Comparison of ENCODE assay signal across 15 cellular contexts in the genomic region with DNA sequence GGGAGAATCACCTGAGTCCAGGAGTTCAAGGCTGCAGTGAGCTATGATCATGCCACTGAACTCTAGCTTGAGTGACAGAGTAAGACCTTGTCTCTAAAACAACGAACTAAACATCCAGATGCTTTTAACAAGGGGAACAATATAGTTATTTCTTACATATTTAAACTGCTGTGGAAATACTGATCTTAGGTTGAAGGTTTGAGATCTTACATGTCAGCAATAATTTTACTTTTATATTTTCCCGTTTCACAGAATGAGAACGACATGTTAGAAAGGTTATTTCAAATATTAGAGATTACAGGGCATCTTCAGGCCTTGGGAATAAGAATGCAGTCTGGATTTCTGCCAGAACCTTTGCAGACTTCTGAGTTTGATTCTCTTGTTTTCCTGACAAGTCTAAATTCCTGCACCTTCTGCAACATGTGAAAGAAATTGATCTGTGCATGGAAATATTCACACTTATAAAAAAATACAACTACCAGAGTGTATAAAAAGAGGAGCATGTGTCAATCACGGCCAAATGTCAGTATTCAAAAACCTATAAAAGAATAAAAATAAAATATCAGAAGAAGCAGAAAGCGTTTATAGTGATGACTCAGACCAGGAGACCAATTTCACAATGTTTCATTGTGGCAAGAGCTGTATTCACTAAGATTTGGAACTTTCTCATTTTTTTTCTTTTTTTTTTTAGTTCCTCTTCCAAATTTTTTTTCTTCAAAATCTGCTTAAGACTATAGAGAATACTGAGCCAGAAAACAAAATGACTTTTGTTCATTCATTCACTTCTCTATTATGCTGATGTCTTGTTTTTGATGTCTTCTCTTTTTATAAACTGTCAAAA. TPM values are rescaled to one million over a fixed set of nuclear protein-coding genes. Genes with fewer than 3 reads are reported as not detected.
A peak's percentile ranks its signal among the peaks of the same experiment; 100 is the strongest.
DNase-seq lines count a peak whose midpoint lies in the region; ATAC-seq, FAIRE-seq and TF ChIP-seq lines count a peak whose summit lies in the region.
"Had no signal": no experiment of that assay in that cellular context is flagged by ENCODE, and none has a peak within 500 bp of the region (broad histone marks: within the 10 kb centered on the region; RNA-seq: fewer than 3 reads in every experiment).

No MANE protein-coding gene starts in this region.

- TF ChIP-seq POLR2A in HepG2 (IDR thresholded peaks at IDR 0.05; ENCODE audit: insufficient read depth in 1 of 2, low read depth in 2 of 2, low read length in 2 of 2): no peak
- no peak for TF ChIP-seq POLR2A in right lobe of liver (IDR thresholded peaks at IDR 0.05)

- in situ Hi-C loops in HepG2 (cut with HindIII; ENCODE audit: extremely low pct_ligation_motif_present, low pct_unique_long_range_greater_than_20kb): no loop called here

- H4K20me1 ChIP-seq in HepG2 (ENCODE audit: insufficient read depth, low read length): no peaks in the 10 kb centered on the region

- no peak for ATAC-seq in HepG2
- no peak for ATAC-seq in right lobe of liver
- ATAC-seq in GM18520 (IDR thresholded peaks at IDR 0.05; ENCODE audit: unreplicated experiment): no peak
- no peak for ATAC-seq in GM21515 (IDR thresholded peaks at IDR 0.05; ENCODE audit: unreplicated experiment)

- H3K36me3 ChIP-seq in HepG2 (replicated peaks in 1 of 2; ENCODE audit: control insufficient read depth in 1 of 2, insufficient read depth in 2 of 2, low read length in 2 of 2) (no peaks in the 10 kb centered on the region), right lobe of liver (no peaks in the 10 kb centered on the region), SJCRH30 (no peaks in the 10 kb centered on the region)
- H3K36me3 ChIP-seq: WERI-Rb-1 had no signal

- no peak overlapping the region for H3K4me2 ChIP-seq in HepG2 (ENCODE audit: low read depth, low read length)

- H2AFZ ChIP-seq in HepG2 (ENCODE audit: low read length): no peak overlapping the region

- H3K79me2 ChIP-seq in HepG2 (ENCODE audit: insufficient read depth, low read length): no peaks in the 10 kb centered on the region

- CTCF ChIA-PET in HepG2 (lab: Yijun Ruan, JAX; ENCODE audit: low intra/inter-chr PET ratio, low total read pairs): no interaction called here

- 19% methylated on average over 5 of the region's 5 CpGs for WGBS in HepG2 (ENCODE audit: low lambda C conversion rate)
- 35% methylated on average over 5 of the region's 5 CpGs for WGBS in right lobe of liver (ENCODE audit: insufficient coverage, low coverage, low lambda C conversion rate, missing lambda C conversion rate)

- H3K4me1 ChIP-seq in HepG2 (ENCODE audit: insufficient read depth, low read length) (peaks cover 23% of the 10 kb centered on the region), right lobe of liver (no peaks in the 10 kb centered on the region), SJCRH30 (peaks cover 5% of the 10 kb centered on the region; the same call in 1 of the 2 replicates)

- H3K27ac ChIP-seq in HepG2 (ENCODE audit: extremely low read length, insufficient read depth, low read length): no peak overlapping the region
- H3K27ac ChIP-seq in right lobe of liver: no peak overlapping the region
- H3K27ac ChIP-seq in SJCRH30: no peak overlapping the region
- H3K27ac ChIP-seq: WERI-Rb-1 had no signal

- H3K9ac ChIP-seq in HepG2 (ENCODE audit: insufficient read depth, low read depth, low read length): no peak overlapping the region

- intact Hi-C loops in HepG2 (cut with micrococcal nuclease; ENCODE audit: unreplicated experiment) (no loop called here), right lobe of liver (cut with DNase I) (no loop called here)

- no peaks in the 10 kb centered on the region for H3K27me3 ChIP-seq in HepG2 (ENCODE audit: control insufficient read depth in 1 of 2, insufficient read depth in 2 of 2, low read length in 2 of 2)
- H3K27me3 ChIP-seq in right lobe of liver: no peaks in the 10 kb centered on the region
- H3K27me3 ChIP-seq in SJCRH30: no peaks in the 10 kb centered on the region

- no peak for TF ChIP-seq CTCF in HepG2 (CRISPR knock-in tag; IDR thresholded peaks at IDR 0.05)
- no peak for TF ChIP-seq CTCF in right lobe of liver (IDR thresholded peaks at IDR 0.05)

- H3K9me3 ChIP-seq in HepG2 (ENCODE audit: low read length) (no peaks in the 10 kb centered on the region), right lobe of liver (no peaks in the 10 kb centered on the region), SJCRH30 (replicated peaks) (no peaks in the 10 kb centered on the region)

- no peak for TF ChIP-seq RAD21 in HepG2 (CRISPR knock-in tag; IDR thresholded peaks at IDR 0.05)

- no peak for DNase-seq in HepG2 (ENCODE audit: low spot score)
- no peak for DNase-seq in right lobe of liver
- DNase-seq in SIG-M5 (lab: John Stamatoyannopoulos, UW): peak; percentile 28
- DNase-seq in fibroblast of peridontal ligament (ENCODE audit: extremely low read depth): peak; percentile 93
- DNase-seq in amygdala (lab: John Stamatoyannopoulos, UW): no peak
- no peak for DNase-seq in SJCRH30
- DNase-seq: ACHN; activated naive CD8-positive, alpha-beta T cell treated with anti-CD3 and anti-CD28 coated beads, Interleukin-2, amount 10 ng/mL, durations not matched to agents 7 days and 5 days; NCI-H1417 treated with DMSO at 0.1 percent for 48 hours; NCI-H524; stimulated activated CD8-positive, alpha-beta memory T cell treated with anti-CD3 and anti-CD28 coated beads, Interleukin-4, amount 100 ng/mL, for 48 hours; WERI-Rb-1 had no signal

- POLR2A ChIA-PET in HepG2 (lab: Yijun Ruan, JAX): no interaction called here

- TF ChIP-seq EP300 in HepG2 (IDR thresholded peaks at IDR 0.05; ENCODE audit: low read depth in 2 of 2, low read length in 2 of 2) (no peak), HepG2 (CRISPR knock-in tag; IDR thresholded peaks at IDR 0.05; ENCODE audit: borderline replicate concordance) (no peak)

- no peak for FAIRE-seq in HepG2 (lab: Jason Lieb, UNC)

- no peak overlapping the region for H3K4me3 ChIP-seq in HepG2 (replicated peaks in 1 of 3; ENCODE audit: insufficient read depth in 1 of 3, low read depth in 2 of 3, low read length in 3 of 3)
- H3K4me3 ChIP-seq in right lobe of liver: no peak overlapping the region
- H3K4me3 ChIP-seq in SJCRH30: no peak overlapping the region

- no TSS peak for BruUV-seq in HepG2 (replicated peaks; lab: Mats Ljungman, UMichigan)

TF ChIP-seq in HepG2, 621 proteins besides CTCF, POLR2A, EP300 and RAD21 (continues in another document):
- TF ChIP-seq ETS1 (CRISPR knock-in tag; IDR thresholded peaks at IDR 0.05) (no peak), MAFK (conservative IDR thresholded peaks at IDR 0.05 in 1 of 2, IDR thresholded peaks at IDR 0.05 in 1 of 2; ENCODE audit: low read length in 2 of 2) (peak; percentile 28 to 69; a peak in 3 of 4 replicates)

RNA-seq across cellular contexts. Expression of gene COLEC12, which starts 29.6 kb away (rescaled TPM):
- total RNA-seq in HepG2 (2016; rRNA removed; fragmentation: Illumina TruSeq; extraction: Trizol) (0.02 TPM in 1 of 2 replicates, not detected in the other), right lobe of liver (under 1 TPM in 5 of 6 experiments, not detected in 1; 0.12 to 1.00 (median 0.37) TPM)
- not detected in 2 replicates for total RNA-seq in HepG2 (2016; cell fraction: cytosol; rRNA removed; fragmentation: Illumina TruSeq; extraction: Trizol; ENCODE audit: low read depth)
- 0.02 TPM in 1 of 2 replicates, not detected in the other for total RNA-seq in HepG2 (2016; cell fraction: insoluble cytoplasmic fraction; rRNA removed; fragmentation: Illumina TruSeq; extraction: Trizol)
- total RNA-seq in HepG2 (2016; cell fraction: membrane; rRNA removed; fragmentation: Illumina TruSeq; extraction: Trizol): not detected in 2 replicates
- total RNA-seq in HepG2 (2016; cell fraction: nucleus; rRNA removed; fragmentation: Illumina TruSeq; extraction: Trizol): 0.06 TPM in 1 of 2 replicates, not detected in the other
- 0.11 and 0.21 TPM in 2 replicates for polyA plus RNA-seq in HepG2 (2011; rRNA removed)
- polyA plus RNA-seq in HepG2 (2011; cell fraction: cytosol; rRNA removed): 0.09 and 0.13 TPM in 2 replicates
- 0.14 TPM in 2 replicates for polyA plus RNA-seq in HepG2 (2011; cell fraction: nucleus; rRNA removed)
- 0.80 and 1.8 TPM in 2 replicates for polyA plus RNA-seq in HepG2 (2012)
- 0.02 TPM in 1 of 2 replicates, not detected in the other for polyA plus RNA-seq in HepG2 (2016; cell fraction: cytosol; fragmentation: Illumina TruSeq; extraction: Trizol; ENCODE audit: low read depth)
- polyA plus RNA-seq in HepG2 (2016; cell fraction: insoluble cytoplasmic fraction; fragmentation: Illumina TruSeq; extraction: Trizol; ENCODE audit: low read depth): not detected in 2 replicates
- polyA plus RNA-seq in HepG2 (2016; cell fraction: membrane; fragmentation: Illumina TruSeq; extraction: Trizol; ENCODE audit: low read depth): not detected in 2 replicates
- polyA plus RNA-seq in HepG2 (2016; cell fraction: nucleus; fragmentation: Illumina TruSeq; extraction: Trizol; ENCODE audit: insufficient read depth, low read depth): 0.09 TPM in 1 of 2 replicates, not detected in the other
- 0.04 TPM in 1 of 2 replicates, not detected in the other for polyA minus RNA-seq in HepG2 (2011; rRNA and poly(A)+ RNA removed; ENCODE audit: low replicate concordance)
- 0.10 TPM in 1 of 2 replicates, not detected in the other for polyA minus RNA-seq in HepG2 (2011; cell fraction: cytosol; rRNA and poly(A)+ RNA removed)
- 0.13 and 0.25 TPM in 2 replicates for polyA minus RNA-seq in HepG2 (2011; cell fraction: nucleus; rRNA and poly(A)+ RNA removed)
- not detected in 2 replicates for total RNA-seq in SJCRH30 (2014; rRNA removed; shearing (Covaris generic))
- total RNA-seq: HT-29 had no signal

Comparison
In these comparisons a context has a peak if more than half of its experiments do, and no peak if none do; other contexts are left out.
1. DNase-seq: peak in SIG-M5 (single experiment) and fibroblast of peridontal ligament (single experiment); none in HepG2 (single experiment), right lobe of liver (0 of 3), amygdala (0 of 56) and SJCRH30 (0 of 2).